ENCODE assay signal across 20 cellular contexts in the genomic region with DNA sequence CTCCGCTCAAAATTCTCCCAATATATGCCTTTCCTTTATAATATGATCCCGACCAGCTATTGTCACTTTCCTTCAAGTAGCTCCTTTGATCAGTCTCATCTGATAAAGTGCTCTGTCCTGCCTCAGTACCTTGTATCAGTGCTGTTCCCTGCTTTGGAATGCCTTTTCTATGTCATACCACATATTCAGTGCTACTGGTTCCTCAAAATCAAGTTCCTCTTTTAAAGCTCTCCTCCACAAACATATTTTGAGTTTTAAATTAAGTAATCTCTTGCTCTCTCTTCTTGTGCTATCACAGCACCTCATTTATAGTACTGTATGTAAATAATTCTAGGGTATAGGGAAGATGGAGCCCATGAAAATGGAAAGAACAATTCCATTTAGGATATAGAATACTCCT.
"Had no signal": no experiment of that assay in that cellular context is flagged by ENCODE, and none has a peak within 500 bp of the region (broad histone marks: within the 10 kb centered on the region; RNA-seq: fewer than 3 reads in every experiment).

No MANE protein-coding gene starts in this region.

- H3K9me3 ChIP-seq: body of pancreas, esophagus squamous epithelium, left ventricle myocardium inferior, mucosa of descending colon, neutrophil, thyroid gland had no signal

- H3K27ac ChIP-seq: body of pancreas, coronary artery, esophagus squamous epithelium, left ventricle myocardium inferior, neutrophil, thyroid gland had no signal

- ATAC-seq: activated T-cell treated with anti-CD3 and anti-CD28 coated beads, Interleukin-2, amount 50 U/mL, for 72 hours; body of pancreas; mucosa of descending colon; naive thymus-derived CD8-positive, alpha-beta T cell; stimulated activated effector memory CD8-positive, alpha-beta T cell treated with anti-CD3 and anti-CD28 coated beads, Interleukin-12 subunit alpha, Interleukin-12 subunit beta, amount 100 ng/mL, for 72 hours had no signal

- H3K4me1 ChIP-seq: body of pancreas, esophagus squamous epithelium, left ventricle myocardium inferior, thyroid gland had no signal

- H3K4me3 ChIP-seq: body of pancreas, coronary artery, esophagus squamous epithelium, left ventricle myocardium inferior, mucosa of descending colon, thyroid gland had no signal

- DNase-seq: activated B cell treated with CpG ODN at 0.5 μM for 24 hours; activated CD4-positive, alpha-beta T cell treated with anti-CD3 and anti-CD28 coated beads for 48 hours; activated CD8-positive, alpha-beta memory T cell treated with anti-CD3 and anti-CD28 coated beads, Interleukin-2, amount 50 U/mL, for 48 hours; activated gamma-delta T cell; activated T-cell treated with anti-CD3 and anti-CD28 coated beads, Interleukin-2, amount 50 U/mL, for 72 hours; amniotic stem cell; body of pancreas; effector CD4-positive, alpha-beta T cell; esophagus squamous epithelium; hippocampal formation; left ventricle myocardium inferior; mucosa of descending colon; naive thymus-derived CD8-positive, alpha-beta T cell; T-helper 9 cell; thyroid gland had no signal

- FAIRE-seq: endothelial cell of umbilical vein, urothelium cell line had no signal

- H3K36me3 ChIP-seq: esophagus squamous epithelium, left ventricle myocardium inferior, neutrophil, thyroid gland had no signal
